8 cellular contexts compared by ENCODE assay signal in the genomic region with DNA sequence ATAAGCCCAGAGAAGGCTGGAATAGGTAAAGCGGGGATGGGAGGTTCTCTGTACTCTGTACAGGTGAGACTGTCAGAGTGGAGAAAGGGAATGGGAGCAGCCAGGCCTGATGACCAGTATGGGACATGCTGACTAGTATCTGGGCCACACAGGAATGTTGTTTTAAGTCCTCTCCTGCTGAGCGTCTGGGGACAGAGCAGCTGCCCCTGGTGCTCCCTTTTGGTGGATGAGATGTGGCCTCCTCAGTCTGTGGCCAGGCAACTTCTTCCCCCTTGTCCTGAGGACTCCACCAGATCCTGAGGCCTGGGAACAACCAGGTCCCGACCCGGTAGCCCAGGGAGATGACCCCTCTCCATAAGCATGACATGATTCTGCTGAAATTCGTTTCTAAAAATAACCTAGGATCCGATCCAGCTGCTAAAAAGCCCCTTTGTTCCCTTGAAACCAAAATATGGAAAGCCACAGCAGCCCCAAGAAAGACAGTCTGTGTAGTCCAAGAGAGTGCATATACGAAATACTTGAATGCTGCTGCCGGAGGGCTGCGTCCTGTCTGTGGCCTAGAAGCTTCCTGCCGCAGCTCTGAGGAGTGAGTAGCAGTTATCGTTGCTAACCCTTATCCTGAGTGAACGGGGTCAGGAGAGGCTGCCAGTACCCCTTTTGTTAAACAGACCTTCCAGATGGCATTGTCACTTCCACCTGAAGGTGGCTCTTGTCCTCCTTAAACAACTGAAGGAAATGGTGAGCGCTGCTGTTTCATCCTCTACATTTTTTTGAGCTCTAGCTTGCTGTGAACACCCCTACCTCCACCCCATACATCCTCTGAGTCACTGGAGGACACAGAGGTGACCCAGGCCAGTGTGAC. TPM values are rescaled to one million over a fixed set of nuclear protein-coding genes. Genes with fewer than 3 reads are reported as not detected.
DNase-seq lines count a peak whose midpoint lies in the region; ATAC-seq and TF ChIP-seq lines count a peak whose summit lies in the region.

No MANE protein-coding gene starts in this region.

- H3K9me3 ChIP-seq in T-helper 17 cell (ENCODE audit: control insufficient read depth, low read length, poor library complexity, severe bottlenecking): no peaks in the 10 kb centered on the region
- H3K9me3 ChIP-seq in ascending aorta: no peaks in the 10 kb centered on the region

- H3K27me3 ChIP-seq in ascending aorta: no peaks in the 10 kb centered on the region

- H3K4me3 Mint-ChIP-seq in CD14-positive monocyte (peak overlapping the region in 1 of 2 donors; percentile 27), T-helper 17 cell (peak overlapping the region; percentile 90)

- intact Hi-C loops in CD14-positive monocyte (cut with micrococcal nuclease) (no loop called here), ascending aorta (cut with DNase I) (loop anchor here (1.0 to 2.0 kb wide), 3 partner anchors 19 to 116 kb away; no protein-coding TSS in a partner anchor)

- H3K27ac Mint-ChIP-seq in CD14-positive monocyte: peak overlapping the region; percentile 30 to 92 (median 82)
- H3K27ac Mint-ChIP-seq in T-helper 17 cell: peak overlapping the region; percentile 99

- H3K4me1 ChIP-seq in ascending aorta: peaks cover 15 to 56% of the 10 kb centered on the region in 2 donors

- peaks cover 44% of the 10 kb centered on the region for H3K4me1 Mint-ChIP-seq in CD14-positive monocyte
- H3K4me1 Mint-ChIP-seq in T-helper 17 cell: peaks cover 62% of the 10 kb centered on the region

- H3K4me3 ChIP-seq in ascending aorta: no peak overlapping the region

- peak; percentile 89 for DNase-seq in CD14-positive monocyte (ENCODE audit: low spot score)
- DNase-seq in HK-2 (ENCODE audit: unreplicated experiment): peak; percentile 79
- peak; percentile 46 to 73 (median 62) for DNase-seq in T-helper 17 cell
- DNase-seq in ascending aorta (ENCODE audit: low spot score in 2 of 2): peak; percentile 49 to 89
- peak; percentile 34 for DNase-seq in iPS-NIHi11 (ENCODE audit: low spot score)
- peak; percentile 57 for DNase-seq in smooth muscle cell of the brain vasculature (ENCODE audit: low read depth, low spot score)
- DNase-seq in NCI-H1694 treated with DMSO at 0.1 percent for 48 hours (lab: John Stamatoyannopoulos, UW): no peak
- no peak for DNase-seq in NCI-H2196 treated with DMSO at 0.1 percent for 48 hours (lab: John Stamatoyannopoulos, UW; ENCODE audit: unreplicated experiment)

- H3K36me3 Mint-ChIP-seq in CD14-positive monocyte (peaks cover 32 to 54% of the 10 kb centered on the region in 2 donors), T-helper 17 cell (ENCODE audit: low read depth) (peaks cover 2% of the 10 kb centered on the region)

- peaks cover 0 to 4% (median 0%) of the 10 kb centered on the region in 3 donors for H3K27me3 Mint-ChIP-seq in CD14-positive monocyte (ENCODE audit: low read depth in 3 of 3)
- no peaks in the 10 kb centered on the region for H3K27me3 Mint-ChIP-seq in T-helper 17 cell

- no peaks in the 10 kb centered on the region for H3K36me3 ChIP-seq in ascending aorta

- H3K27ac ChIP-seq in ascending aorta: peak overlapping the region; percentile 82 to 93

- ATAC-seq in T-helper 17 cell: peak; percentile 90

- peak; percentile 48 for TF ChIP-seq CTCF in CD14-positive monocyte (IDR thresholded peaks at IDR 0.05)
- peak in 1 of 3 experiments; percentile 7 for TF ChIP-seq CTCF in ascending aorta (IDR thresholded peaks at IDR 0.05)

- H3K9me3 Mint-ChIP-seq in CD14-positive monocyte: no peaks in the 10 kb centered on the region

RNA-seq across cellular contexts. Expression of a gene that starts 47.1 kb away (rescaled TPM):
- polyA plus RNA-seq in CD14-positive monocyte: 10 to 100 TPM in 1 of 2 donors, 1 to 10 TPM in 1; 7.8 to 13.2 TPM
- 10 to 100 TPM; 92.5 to 99.2 TPM for total RNA-seq in T-helper 17 cell
- total RNA-seq in ascending aorta: 97.1 TPM

Comparison
In these comparisons a context has a peak if more than half of its experiments do, and no peak if none do; other contexts are left out.
1. DNase-seq: peak in CD14-positive monocyte (single experiment), HK-2 (single experiment), T-helper 17 cell (3 of 3), ascending aorta (2 of 2), iPS-NIHi11 (single experiment) and smooth muscle cell of the brain vasculature (single experiment); none in NCI-H1694 treated with DMSO at 0.1 percent for 48 hours (single experiment) and NCI-H2196 treated with DMSO at 0.1 percent for 48 hours (single experiment).